In genomic region chr12:48779869-48780268, GRCh38 we compare ENCODE assay signal across 11 cellular contexts. TPM values are rescaled to one million over a fixed set of nuclear protein-coding genes. Genes with fewer than 3 reads are reported as not detected.
DNase-seq lines count a peak whose midpoint lies in the region; ATAC-seq and TF ChIP-seq lines count a peak whose summit lies in the region.
"Had no signal": no experiment of that assay in that cellular context is flagged by ENCODE, and none has a peak within 500 bp of the region (broad histone marks: within the 10 kb centered on the region; RNA-seq: fewer than 3 reads in every experiment).

No MANE protein-coding gene starts in this region.

- 93 to 100% methylated on average over 1 of the region's 3 CpGs for WGBS in endodermal cell (ENCODE audit: insufficient coverage in 1 of 2, insufficient read length in 1 of 2), 2 experiments

- no peak overlapping the region for H3K9ac ChIP-seq in endodermal cell (ENCODE audit: extremely low read depth, low read length, poor library complexity, severe bottlenecking)

- ATAC-seq in GM18909 (IDR thresholded peaks at IDR 0.05; ENCODE audit: poor library complexity, unreplicated experiment) (no peak), HG02885 (IDR thresholded peaks at IDR 0.05; ENCODE audit: poor library complexity, unreplicated experiment) (no peak)

- H3K27ac ChIP-seq in endodermal cell (ENCODE audit: low read depth, low read length): no peak overlapping the region

- peaks cover 32% of the 10 kb centered on the region for H3K36me3 Mint-ChIP-seq in endodermal cell (ENCODE audit: low read depth)

- peaks cover 14% of the 10 kb centered on the region for H3K36me3 ChIP-seq in endodermal cell (ENCODE audit: control insufficient read depth, insufficient read depth, low read length)

- no peaks in the 10 kb centered on the region for H3K4me1 Mint-ChIP-seq in endodermal cell

- no peak overlapping the region for H3K27ac Mint-ChIP-seq in endodermal cell
- H3K27ac Mint-ChIP-seq: T-helper 1 cell treated with Interleukin-12 subunit alpha and Interleukin-12 subunit beta and Interleukin-4 antibody, amounts not matched to agents 30 μg/mL and 1 μg/mL, for 36 hours had no signal

- H3K4me3 Mint-ChIP-seq in endodermal cell: no peak overlapping the region
- H3K4me3 Mint-ChIP-seq: T-helper 1 cell treated with Interleukin-12 subunit alpha and Interleukin-12 subunit beta and Interleukin-4 antibody, amounts not matched to agents 30 μg/mL and 1 μg/mL, for 36 hours had no signal

- TF ChIP-seq CTCF in fibroblast of villous mesenchyme (IDR thresholded peaks at IDR 0.05; ENCODE audit: insufficient read depth, low read depth, low read length) (no peak), endodermal cell (conservative IDR thresholded peaks at IDR 0.05) (no peak)

- peak; percentile 45 for DNase-seq in CD1c-positive myeloid dendritic cell (ENCODE audit: extremely low spot score)
- peak; percentile 19 for DNase-seq in SKM-1 (lab: John Stamatoyannopoulos, UW; ENCODE audit: unreplicated experiment)
- peak; percentile 60 for DNase-seq in fibroblast of villous mesenchyme (ENCODE audit: low read depth)
- peak; percentile 24 for DNase-seq in pons (ENCODE audit: low spot score)
- no peak for DNase-seq in stimulated activated CD4-positive, alpha-beta T cell treated with anti-CD3 and anti-CD28 coated beads, Interleukin-4, amount 100 ng/mL, for 4 hours
- DNase-seq in endodermal cell: no peak
- DNase-seq: hippocampal formation, NCI-H1694 had no signal

- no peaks in the 10 kb centered on the region for H3K27me3 Mint-ChIP-seq in endodermal cell (ENCODE audit: insufficient read depth)

- H3K9me3 Mint-ChIP-seq in endodermal cell: no peaks in the 10 kb centered on the region
- H3K9me3 Mint-ChIP-seq: T-helper 1 cell treated with Interleukin-12 subunit alpha and Interleukin-12 subunit beta and Interleukin-4 antibody, amounts not matched to agents 30 μg/mL and 1 μg/mL, for 36 hours had no signal

- no peaks in the 10 kb centered on the region for H3K4me1 ChIP-seq in endodermal cell (ENCODE audit: control insufficient read depth, insufficient read depth, low read length)

- H3K4me3 ChIP-seq in fibroblast of villous mesenchyme (ENCODE audit: low read depth, low read length): no peak overlapping the region
- H3K4me3 ChIP-seq in endodermal cell (ENCODE audit: low read length): no peak overlapping the region

- no peaks in the 10 kb centered on the region for H3K27me3 ChIP-seq in endodermal cell (ENCODE audit: control insufficient read depth, insufficient read depth, low read length, poor library complexity, severe bottlenecking)

- H3K9me3 ChIP-seq in endodermal cell (ENCODE audit: control insufficient read depth, low read length): no peaks in the 10 kb centered on the region

RNA-seq across cellular contexts. Expression of gene ADCY6, which starts 9.0 kb away (rescaled TPM):
- total RNA-seq in fibroblast of villous mesenchyme (39.6 and 47.1 TPM in 2 replicates), endodermal cell (10 to 100 TPM; 52.8 to 58.6 TPM)
- 41.9 TPM for polyA plus RNA-seq in endodermal cell (2013, experiment 1 of 2)
- polyA plus RNA-seq in endodermal cell (2013, experiment 2 of 2): 38.2 TPM

RNA-seq across cellular contexts. Expression of gene CACNB3, which starts 38.4 kb away (rescaled TPM):
- 29.8 and 30.3 TPM in 2 replicates for total RNA-seq in fibroblast of villous mesenchyme
- total RNA-seq in endodermal cell: 10 to 100 TPM; 40.6 to 59.9 TPM
- polyA plus RNA-seq in endodermal cell (2013, experiment 1 of 2): 57.5 TPM
- polyA plus RNA-seq in endodermal cell (2013, experiment 2 of 2): 51.8 TPM

Comparison
In these comparisons a context has a peak if more than half of its experiments do, and no peak if none do; other contexts are left out.
1. DNase-seq: peak in CD1c-positive myeloid dendritic cell (single experiment), SKM-1 (single experiment), fibroblast of villous mesenchyme (single experiment) and pons (single experiment); none in stimulated activated CD4-positive, alpha-beta T cell treated with anti-CD3 and anti-CD28 coated beads, Interleukin-4, amount 100 ng/mL, for 4 hours (0 of 2) and endodermal cell (single experiment).